In the genomic region with DNA sequence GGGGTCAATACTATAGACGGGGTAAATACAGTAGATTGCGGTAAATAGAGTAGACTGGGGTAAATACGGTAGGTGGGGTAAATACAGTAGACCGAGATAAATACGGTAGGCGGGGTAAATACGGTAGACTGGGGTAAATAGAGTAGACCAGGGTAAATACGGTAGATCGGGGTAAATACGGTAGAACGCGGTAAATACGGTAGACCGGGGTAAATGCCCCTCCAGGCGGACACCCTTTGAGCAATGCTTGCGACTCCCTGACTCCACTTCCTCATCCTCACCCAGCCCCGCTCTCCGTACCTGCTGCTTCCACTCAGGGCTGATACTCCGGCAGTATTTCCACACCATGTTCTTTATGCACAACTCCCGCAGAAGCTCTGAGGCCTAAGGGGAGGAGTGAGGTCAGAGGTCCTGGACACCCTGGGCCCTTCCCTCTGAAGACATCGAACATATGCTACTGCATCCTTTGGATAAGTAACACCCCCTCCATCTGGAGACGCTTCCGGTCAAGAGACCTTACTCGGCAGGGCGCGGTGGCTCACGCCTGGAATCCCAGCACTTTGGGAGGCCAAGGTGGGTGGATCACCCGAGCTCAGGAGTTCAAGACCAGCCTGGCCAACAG, we compare ENCODE assay signal across 1 cellular context.
TF ChIP-seq lines count a peak whose summit lies in the region.

No MANE protein-coding gene starts in this region.

TF ChIP-seq in HepG2, 621 proteins besides CTCF, POLR2A, EP300 and RAD21:
- peak; percentile 98 for TF ChIP-seq GZF1 (CRISPR knock-in tag; IDR thresholded peaks at IDR 0.05)
- no peak for TF ChIP-seq ATAD3A (CRISPR knock-in tag; IDR thresholded peaks at IDR 0.05)
TF ChIP-seq in HepG2: peak in this region for 1.
